10 cellular contexts compared by ENCODE assay signal in the genomic region with DNA sequence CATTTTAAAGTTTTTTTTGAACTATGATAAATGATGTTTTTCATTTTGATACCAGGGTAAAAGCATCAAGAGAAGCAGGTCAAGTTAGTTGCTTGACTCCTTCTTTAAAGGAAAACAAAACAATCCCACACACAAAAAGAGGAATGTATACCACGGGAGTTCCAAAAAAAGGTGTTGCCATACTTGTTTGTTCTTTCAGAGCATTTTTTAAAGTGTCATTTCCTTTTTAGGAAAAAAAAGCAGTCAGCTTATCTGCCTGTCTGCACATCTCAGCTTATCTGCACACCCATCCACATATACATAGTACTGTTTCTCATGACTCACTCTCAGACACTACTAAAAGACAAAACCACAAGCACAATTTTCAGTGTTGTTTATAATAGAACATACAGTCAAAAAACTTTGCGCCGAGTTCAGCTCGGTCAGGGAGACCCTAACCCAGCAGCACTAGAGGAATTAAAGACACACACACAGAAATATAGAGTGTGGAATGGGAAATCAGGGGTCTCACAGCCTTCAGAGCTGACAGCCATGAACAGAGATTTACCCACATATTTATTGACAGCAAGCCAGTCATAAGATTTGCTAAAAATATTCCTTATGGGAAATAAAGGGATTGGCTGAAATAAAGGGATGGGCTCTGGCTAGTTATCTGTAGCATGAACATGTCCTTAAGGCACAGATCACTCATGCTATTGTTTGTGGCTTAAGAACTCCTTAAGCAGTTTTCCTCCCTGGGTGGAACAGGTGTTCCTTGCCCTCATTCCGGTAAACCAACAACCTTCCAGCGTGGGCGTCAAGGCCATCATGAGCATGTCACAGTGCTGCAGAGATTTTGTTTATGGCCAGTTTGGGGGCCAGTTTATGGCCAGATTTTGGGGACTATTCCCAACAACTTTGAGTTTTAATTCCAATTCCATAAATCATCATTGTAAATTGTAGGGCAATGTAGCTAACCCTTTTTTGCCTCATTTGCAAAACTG. TPM values are rescaled to one million over a fixed set of nuclear protein-coding genes. Genes with fewer than 3 reads are reported as not detected.
DNase-seq lines count a peak whose midpoint lies in the region; ATAC-seq, FAIRE-seq and TF ChIP-seq lines count a peak whose summit lies in the region.
"Had no signal": no experiment of that assay in that cellular context is flagged by ENCODE, and none has a peak within 500 bp of the region (broad histone marks: within the 10 kb centered on the region; RNA-seq: fewer than 3 reads in every experiment).

No MANE protein-coding gene starts in this region.

- no peak for TF ChIP-seq CTCF in fibroblast of pulmonary artery (IDR thresholded peaks at IDR 0.05; ENCODE audit: low read length, missing control alignments)

- no peak for TF ChIP-seq POLR2A in GM12891 (IDR thresholded peaks at IDR 0.05; ENCODE audit: low read depth, low read length)

- DNase-seq in GM12891 (ENCODE audit: insufficient read length, low spot score), result no peak
- peak; percentile 25 for DNase-seq in MV-4-11 (lab: John Stamatoyannopoulos, UW)
- peak; percentile 31 for DNase-seq in fibroblast of pulmonary artery (ENCODE audit: low read depth)
- no peak for DNase-seq in NCI-H524 (lab: John Stamatoyannopoulos, UW)
- DNase-seq in NCI-H187 treated with DMSO at 0.1 percent for 48 hours (lab: John Stamatoyannopoulos, UW), result no peak
- no peak for DNase-seq in NCI-H2029 treated with DMSO at 0.1 percent for 48 hours (lab: John Stamatoyannopoulos, UW)
- DNase-seq: NCI-H774 had no signal

- no peak overlapping the region for H3K4me3 ChIP-seq in fibroblast of pulmonary artery (replicated peaks; ENCODE audit: low read depth, low read length)

- FAIRE-seq in GM12891 (lab: Jason Lieb, UNC), result peak; percentile 56
- FAIRE-seq: colon had no signal

- ATAC-seq in GM21737 (IDR thresholded peaks at IDR 0.05; ENCODE audit: unreplicated experiment), result peak; percentile 92
- no peak for ATAC-seq in GM21515 (IDR thresholded peaks at IDR 0.05; ENCODE audit: unreplicated experiment)

TF ChIP-seq in GM12891, 5 proteins besides CTCF, POLR2A, EP300 and RAD21:
- TF ChIP-seq PAX5 (IDR thresholded peaks at IDR 0.05; ENCODE audit: insufficient read depth, low read length, severe bottlenecking), result no peak
- TF ChIP-seq POLR2AphosphoS5 (IDR thresholded peaks at IDR 0.05; ENCODE audit: low read depth, low read length), result no peak
- no peak for TF ChIP-seq TAF1 (IDR thresholded peaks at IDR 0.05; ENCODE audit: low read depth, low read length)
- TF ChIP-seq SPI1 (IDR thresholded peaks at IDR 0.05; ENCODE audit: low read depth, low read length), result no peak
- TF ChIP-seq POU2F2 (IDR thresholded peaks at IDR 0.05; ENCODE audit: low read depth, low read length), result no peak

RNA-seq across cellular contexts. Expression of a gene that starts 11.4 kb away (rescaled TPM):
- polyA plus RNA-seq in GM12891 (2012; ENCODE audit: low read depth, missing spikeins), result 43.0 TPM

RNA-seq across cellular contexts. Expression of a gene that starts 38.7 kb away (rescaled TPM):
- polyA plus RNA-seq in GM12891 (2012; ENCODE audit: low read depth, missing spikeins), result not detected

RNA-seq across cellular contexts. Expression of a gene that starts 47.8 kb away (rescaled TPM):
- polyA plus RNA-seq in GM12891 (2012; ENCODE audit: low read depth, missing spikeins), result not detected

Comparison
In these comparisons a context has a peak if more than half of its experiments do, and no peak if none do; other contexts are left out.
1. DNase-seq: peak in MV-4-11 (single experiment) and fibroblast of pulmonary artery (single experiment); none in GM12891 (single experiment), NCI-H524 (0 of 2), NCI-H187 treated with DMSO at 0.1 percent for 48 hours (single experiment) and NCI-H2029 treated with DMSO at 0.1 percent for 48 hours (single experiment).